Comparison of ENCODE assay signal across 1 cellular context in the genomic region with DNA sequence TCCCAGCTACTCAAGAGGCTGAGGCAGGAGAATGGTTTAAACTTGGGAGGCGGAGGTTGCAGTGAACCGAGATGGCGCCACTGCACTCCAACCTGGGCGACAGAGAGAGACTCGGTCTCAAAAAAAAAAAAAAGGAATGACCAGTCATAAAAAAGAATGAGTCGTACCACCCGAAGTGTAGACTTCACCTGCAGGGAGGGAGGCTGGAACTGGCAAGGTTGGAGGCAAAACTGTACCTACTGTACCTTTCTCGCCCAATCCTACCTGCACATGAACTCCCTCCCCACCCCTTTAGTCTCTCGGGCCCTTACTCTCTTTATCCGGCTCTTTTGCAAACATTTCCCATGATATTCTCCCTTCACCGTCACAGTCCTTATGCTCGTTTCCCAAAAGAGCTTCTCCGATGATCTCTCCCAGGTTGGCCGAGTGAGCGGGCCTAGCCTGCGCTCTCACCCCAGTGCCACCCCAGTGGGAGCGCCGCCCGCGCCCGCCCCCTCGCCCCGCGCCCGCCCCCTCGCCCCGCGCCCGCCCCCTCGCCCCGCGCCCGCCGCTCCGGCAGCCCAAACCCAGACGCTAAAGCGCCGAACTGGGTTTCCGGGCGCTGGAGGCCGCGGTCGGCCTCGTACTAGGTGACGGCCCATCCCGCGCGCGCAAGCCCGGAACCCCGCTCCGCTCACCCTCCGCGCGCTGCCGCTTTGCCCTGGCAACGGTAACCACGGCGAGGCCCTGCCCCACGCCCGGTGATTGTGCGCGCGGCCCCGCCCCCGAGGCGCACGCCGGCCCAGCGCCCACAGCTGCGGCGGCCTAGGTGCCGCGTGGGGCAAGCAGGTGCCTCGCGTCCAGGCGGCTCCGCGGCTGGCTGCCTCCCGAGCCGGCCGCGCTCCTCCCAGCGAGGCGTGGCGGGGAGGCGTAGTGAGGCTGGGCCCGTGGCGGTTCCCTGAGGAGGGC.
TF ChIP-seq lines count a peak whose summit lies in the region.

A gene (plus strand): TSS at position 772 of the 948 bp plus-strand sequence. CDS start 294 bp downstream, outside the sequence.

TF ChIP-seq in HEK293, 187 proteins besides CTCF, POLR2A, EP300 and RAD21 (continued from another document and continues in another):
- TF ChIP-seq, protein P1, sequence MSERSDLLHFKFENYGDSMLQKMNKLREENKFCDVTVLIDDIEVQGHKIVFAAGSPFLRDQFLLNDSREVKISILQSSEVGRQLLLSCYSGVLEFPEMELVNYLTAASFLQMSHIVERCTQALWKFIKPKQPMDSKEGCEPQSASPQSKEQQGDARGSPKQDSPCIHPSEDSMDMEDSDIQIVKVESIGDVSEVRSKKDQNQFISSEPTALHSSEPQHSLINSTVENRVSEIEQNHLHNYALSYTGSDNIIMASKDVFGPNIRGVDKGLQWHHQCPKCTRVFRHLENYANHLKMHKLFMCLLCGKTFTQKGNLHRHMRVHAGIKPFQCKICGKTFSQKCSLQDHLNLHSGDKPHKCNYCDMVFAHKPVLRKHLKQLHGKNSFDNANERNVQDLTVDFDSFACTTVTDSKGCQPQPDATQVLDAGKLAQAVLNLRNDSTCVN (tag by site-specific recombination; optimal IDR thresholded peaks at IDR 0.05) = peak; percentile 76
- TF ChIP-seq, protein P2, sequence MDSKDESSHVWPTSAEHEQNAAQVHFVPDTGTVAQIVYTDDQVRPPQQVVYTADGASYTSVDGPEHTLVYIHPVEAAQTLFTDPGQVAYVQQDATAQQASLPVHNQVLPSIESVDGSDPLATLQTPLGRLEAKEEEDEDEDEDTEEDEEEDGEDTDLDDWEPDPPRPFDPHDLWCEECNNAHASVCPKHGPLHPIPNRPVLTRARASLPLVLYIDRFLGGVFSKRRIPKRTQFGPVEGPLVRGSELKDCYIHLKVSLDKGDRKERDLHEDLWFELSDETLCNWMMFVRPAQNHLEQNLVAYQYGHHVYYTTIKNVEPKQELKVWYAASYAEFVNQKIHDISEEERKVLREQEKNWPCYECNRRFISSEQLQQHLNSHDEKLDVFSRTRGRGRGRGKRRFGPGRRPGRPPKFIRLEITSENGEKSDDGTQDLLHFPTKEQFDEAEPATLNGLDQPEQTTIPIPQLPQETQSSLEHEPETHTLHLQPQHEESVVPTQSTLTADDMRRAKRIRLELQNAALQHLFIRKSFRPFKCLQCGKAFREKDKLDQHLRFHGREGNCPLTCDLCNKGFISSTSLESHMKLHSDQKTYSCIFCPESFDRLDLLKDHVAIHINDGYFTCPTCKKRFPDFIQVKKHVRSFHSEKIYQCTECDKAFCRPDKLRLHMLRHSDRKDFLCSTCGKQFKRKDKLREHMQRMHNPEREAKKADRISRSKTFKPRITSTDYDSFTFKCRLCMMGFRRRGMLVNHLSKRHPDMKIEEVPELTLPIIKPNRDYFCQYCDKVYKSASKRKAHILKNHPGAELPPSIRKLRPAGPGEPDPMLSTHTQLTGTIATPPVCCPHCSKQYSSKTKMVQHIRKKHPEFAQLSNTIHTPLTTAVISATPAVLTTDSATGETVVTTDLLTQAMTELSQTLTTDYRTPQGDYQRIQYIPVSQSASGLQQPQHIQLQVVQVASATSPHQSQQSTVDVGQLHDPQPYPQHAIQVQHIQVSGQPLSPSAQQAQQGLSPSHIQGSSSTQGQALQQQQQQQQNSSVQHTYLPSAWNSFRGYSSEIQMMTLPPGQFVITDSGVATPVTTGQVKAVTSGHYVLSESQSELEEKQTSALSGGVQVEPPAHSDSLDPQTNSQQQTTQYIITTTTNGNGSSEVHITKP (tag by site-specific recombination; IDR thresholded peaks at IDR 0.05) = peak; percentile 91
- TF ChIP-seq, protein P3, sequence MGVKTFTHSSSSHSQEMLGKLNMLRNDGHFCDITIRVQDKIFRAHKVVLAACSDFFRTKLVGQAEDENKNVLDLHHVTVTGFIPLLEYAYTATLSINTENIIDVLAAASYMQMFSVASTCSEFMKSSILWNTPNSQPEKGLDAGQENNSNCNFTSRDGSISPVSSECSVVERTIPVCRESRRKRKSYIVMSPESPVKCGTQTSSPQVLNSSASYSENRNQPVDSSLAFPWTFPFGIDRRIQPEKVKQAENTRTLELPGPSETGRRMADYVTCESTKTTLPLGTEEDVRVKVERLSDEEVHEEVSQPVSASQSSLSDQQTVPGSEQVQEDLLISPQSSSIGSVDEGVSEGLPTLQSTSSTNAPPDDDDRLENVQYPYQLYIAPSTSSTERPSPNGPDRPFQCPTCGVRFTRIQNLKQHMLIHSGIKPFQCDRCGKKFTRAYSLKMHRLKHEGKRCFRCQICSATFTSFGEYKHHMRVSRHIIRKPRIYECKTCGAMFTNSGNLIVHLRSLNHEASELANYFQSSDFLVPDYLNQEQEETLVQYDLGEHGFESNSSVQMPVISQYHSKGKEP (tag by site-specific recombination; IDR thresholded peaks at IDR 0.05) = 0 out of 2 replicates have a peak, but pooled peaks have one; percentile 17
- TF ChIP-seq ZNF571 (tag by site-specific recombination; IDR thresholded peaks at IDR 0.05) = no peak
- no peak for TF ChIP-seq ZNF549 (tag by site-specific recombination; IDR thresholded peaks at IDR 0.05)
- TF ChIP-seq, protein P4, sequence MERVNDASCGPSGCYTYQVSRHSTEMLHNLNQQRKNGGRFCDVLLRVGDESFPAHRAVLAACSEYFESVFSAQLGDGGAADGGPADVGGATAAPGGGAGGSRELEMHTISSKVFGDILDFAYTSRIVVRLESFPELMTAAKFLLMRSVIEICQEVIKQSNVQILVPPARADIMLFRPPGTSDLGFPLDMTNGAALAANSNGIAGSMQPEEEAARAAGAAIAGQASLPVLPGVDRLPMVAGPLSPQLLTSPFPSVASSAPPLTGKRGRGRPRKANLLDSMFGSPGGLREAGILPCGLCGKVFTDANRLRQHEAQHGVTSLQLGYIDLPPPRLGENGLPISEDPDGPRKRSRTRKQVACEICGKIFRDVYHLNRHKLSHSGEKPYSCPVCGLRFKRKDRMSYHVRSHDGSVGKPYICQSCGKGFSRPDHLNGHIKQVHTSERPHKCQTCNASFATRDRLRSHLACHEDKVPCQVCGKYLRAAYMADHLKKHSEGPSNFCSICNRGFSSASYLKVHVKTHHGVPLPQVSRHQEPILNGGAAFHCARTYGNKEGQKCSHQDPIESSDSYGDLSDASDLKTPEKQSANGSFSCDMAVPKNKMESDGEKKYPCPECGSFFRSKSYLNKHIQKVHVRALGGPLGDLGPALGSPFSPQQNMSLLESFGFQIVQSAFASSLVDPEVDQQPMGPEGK (tag by site-specific recombination; IDR thresholded peaks at IDR 0.05) = peak; percentile 42; the same call in 1 of the 2 replicates
- TF ChIP-seq, protein P5, sequence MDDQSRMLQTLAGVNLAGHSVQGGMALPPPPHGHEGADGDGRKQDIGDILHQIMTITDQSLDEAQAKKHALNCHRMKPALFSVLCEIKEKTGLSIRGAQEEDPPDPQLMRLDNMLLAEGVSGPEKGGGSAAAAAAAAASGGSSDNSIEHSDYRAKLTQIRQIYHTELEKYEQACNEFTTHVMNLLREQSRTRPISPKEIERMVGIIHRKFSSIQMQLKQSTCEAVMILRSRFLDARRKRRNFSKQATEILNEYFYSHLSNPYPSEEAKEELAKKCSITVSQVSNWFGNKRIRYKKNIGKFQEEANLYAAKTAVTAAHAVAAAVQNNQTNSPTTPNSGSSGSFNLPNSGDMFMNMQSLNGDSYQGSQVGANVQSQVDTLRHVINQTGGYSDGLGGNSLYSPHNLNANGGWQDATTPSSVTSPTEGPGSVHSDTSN (CRISPR knock-in tag; IDR thresholded peaks at IDR 0.05) = peak; percentile 89
- TF ChIP-seq ZNF530 (tag by site-specific recombination; IDR thresholded peaks at IDR 0.05; ENCODE audit: low read depth) = no peak
- no peak for TF ChIP-seq ZNF175 (tag by site-specific recombination; IDR thresholded peaks at IDR 0.05)
- 0 out of 2 replicates have a peak, but pooled peaks have one; percentile 13 for TF ChIP-seq ZBTB21 (tag by site-specific recombination; IDR thresholded peaks at IDR 0.05)
- TF ChIP-seq, protein P6, sequence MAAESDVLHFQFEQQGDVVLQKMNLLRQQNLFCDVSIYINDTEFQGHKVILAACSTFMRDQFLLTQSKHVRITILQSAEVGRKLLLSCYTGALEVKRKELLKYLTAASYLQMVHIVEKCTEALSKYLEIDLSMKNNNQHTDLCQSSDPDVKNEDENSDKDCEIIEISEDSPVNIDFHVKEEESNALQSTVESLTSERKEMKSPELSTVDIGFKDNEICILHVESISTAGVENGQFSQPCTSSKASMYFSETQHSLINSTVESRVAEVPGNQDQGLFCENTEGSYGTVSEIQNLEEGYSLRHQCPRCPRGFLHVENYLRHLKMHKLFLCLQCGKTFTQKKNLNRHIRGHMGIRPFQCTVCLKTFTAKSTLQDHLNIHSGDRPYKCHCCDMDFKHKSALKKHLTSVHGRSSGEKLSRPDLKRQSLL (tag by site-specific recombination; IDR thresholded peaks at IDR 0.05) = peak; percentile 33; the same call in 1 of the 2 replicates
- TF ChIP-seq ZNF184 (tag by site-specific recombination; IDR thresholded peaks at IDR 0.05) = no peak
- TF ChIP-seq, protein P7, sequence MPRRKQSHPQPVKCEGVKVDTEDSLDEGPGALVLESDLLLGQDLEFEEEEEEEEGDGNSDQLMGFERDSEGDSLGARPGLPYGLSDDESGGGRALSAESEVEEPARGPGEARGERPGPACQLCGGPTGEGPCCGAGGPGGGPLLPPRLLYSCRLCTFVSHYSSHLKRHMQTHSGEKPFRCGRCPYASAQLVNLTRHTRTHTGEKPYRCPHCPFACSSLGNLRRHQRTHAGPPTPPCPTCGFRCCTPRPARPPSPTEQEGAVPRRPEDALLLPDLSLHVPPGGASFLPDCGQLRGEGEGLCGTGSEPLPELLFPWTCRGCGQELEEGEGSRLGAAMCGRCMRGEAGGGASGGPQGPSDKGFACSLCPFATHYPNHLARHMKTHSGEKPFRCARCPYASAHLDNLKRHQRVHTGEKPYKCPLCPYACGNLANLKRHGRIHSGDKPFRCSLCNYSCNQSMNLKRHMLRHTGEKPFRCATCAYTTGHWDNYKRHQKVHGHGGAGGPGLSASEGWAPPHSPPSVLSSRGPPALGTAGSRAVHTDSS (tag by site-specific recombination; IDR thresholded peaks at IDR 0.05) = no peak
- no peak for TF ChIP-seq ZNF155 (tag by site-specific recombination; IDR thresholded peaks at IDR 0.05)
- 0 out of 2 replicates have a peak, but pooled peaks have one; percentile 48 for TF ChIP-seq BCL11B (tag by site-specific recombination; IDR thresholded peaks at IDR 0.05; ENCODE audit: low read depth)
- no peak for TF ChIP-seq KLF1 (tag by site-specific recombination; IDR thresholded peaks at IDR 0.05)
- TF ChIP-seq ZNF785 (tag by site-specific recombination; IDR thresholded peaks at IDR 0.05) = no peak
- no peak for TF ChIP-seq REPIN1 (tag by site-specific recombination; IDR thresholded peaks at IDR 0.05; ENCODE audit: low read depth)
- no peak for TF ChIP-seq WT1 (tag by site-specific recombination; IDR thresholded peaks at IDR 0.05)
- peak; percentile 65; the same call in 1 of the 2 replicates for TF ChIP-seq ZSCAN30 (tag by site-specific recombination; IDR thresholded peaks at IDR 0.05)
- TF ChIP-seq ZNF76 (tag by site-specific recombination; IDR thresholded peaks at IDR 0.05; ENCODE audit: borderline replicate concordance, low read depth) = peak; percentile 33; the same call in 1 of the 2 replicates
- 0 out of 2 replicates have a peak, but pooled peaks have one; percentile 29 for TF ChIP-seq ZNF791 (tag by site-specific recombination; IDR thresholded peaks at IDR 0.05)
- TF ChIP-seq MYNN (tag by site-specific recombination; IDR thresholded peaks at IDR 0.05; ENCODE audit: borderline replicate concordance) = peak; percentile 95
- no peak for TF ChIP-seq ZBTB17 (tag by site-specific recombination; IDR thresholded peaks at IDR 0.05)
- no peak for TF ChIP-seq ZNF248 (tag by site-specific recombination; IDR thresholded peaks at IDR 0.05)
- no peak for TF ChIP-seq IKZF3 (tag by site-specific recombination; IDR thresholded peaks at IDR 0.05)
- peak; percentile 66; the same call in 1 of the 2 replicates for TF ChIP-seq ZNF561 (tag by site-specific recombination; IDR thresholded peaks at IDR 0.05; ENCODE audit: borderline replicate concordance)
- no peak for TF ChIP-seq ZNF214 (tag by site-specific recombination; IDR thresholded peaks at IDR 0.05; ENCODE audit: borderline replicate concordance)
- TF ChIP-seq ZNF19 (tag by site-specific recombination; IDR thresholded peaks at IDR 0.05; ENCODE audit: low read depth) = no peak
- TF ChIP-seq, protein P8, sequence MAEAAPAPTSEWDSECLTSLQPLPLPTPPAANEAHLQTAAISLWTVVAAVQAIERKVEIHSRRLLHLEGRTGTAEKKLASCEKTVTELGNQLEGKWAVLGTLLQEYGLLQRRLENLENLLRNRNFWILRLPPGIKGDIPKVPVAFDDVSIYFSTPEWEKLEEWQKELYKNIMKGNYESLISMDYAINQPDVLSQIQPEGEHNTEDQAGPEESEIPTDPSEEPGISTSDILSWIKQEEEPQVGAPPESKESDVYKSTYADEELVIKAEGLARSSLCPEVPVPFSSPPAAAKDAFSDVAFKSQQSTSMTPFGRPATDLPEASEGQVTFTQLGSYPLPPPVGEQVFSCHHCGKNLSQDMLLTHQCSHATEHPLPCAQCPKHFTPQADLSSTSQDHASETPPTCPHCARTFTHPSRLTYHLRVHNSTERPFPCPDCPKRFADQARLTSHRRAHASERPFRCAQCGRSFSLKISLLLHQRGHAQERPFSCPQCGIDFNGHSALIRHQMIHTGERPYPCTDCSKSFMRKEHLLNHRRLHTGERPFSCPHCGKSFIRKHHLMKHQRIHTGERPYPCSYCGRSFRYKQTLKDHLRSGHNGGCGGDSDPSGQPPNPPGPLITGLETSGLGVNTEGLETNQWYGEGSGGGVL (tag by site-specific recombination; IDR thresholded peaks at IDR 0.05) = peak; percentile 17; the same call in 1 of the 2 replicates
- TF ChIP-seq, protein P9, sequence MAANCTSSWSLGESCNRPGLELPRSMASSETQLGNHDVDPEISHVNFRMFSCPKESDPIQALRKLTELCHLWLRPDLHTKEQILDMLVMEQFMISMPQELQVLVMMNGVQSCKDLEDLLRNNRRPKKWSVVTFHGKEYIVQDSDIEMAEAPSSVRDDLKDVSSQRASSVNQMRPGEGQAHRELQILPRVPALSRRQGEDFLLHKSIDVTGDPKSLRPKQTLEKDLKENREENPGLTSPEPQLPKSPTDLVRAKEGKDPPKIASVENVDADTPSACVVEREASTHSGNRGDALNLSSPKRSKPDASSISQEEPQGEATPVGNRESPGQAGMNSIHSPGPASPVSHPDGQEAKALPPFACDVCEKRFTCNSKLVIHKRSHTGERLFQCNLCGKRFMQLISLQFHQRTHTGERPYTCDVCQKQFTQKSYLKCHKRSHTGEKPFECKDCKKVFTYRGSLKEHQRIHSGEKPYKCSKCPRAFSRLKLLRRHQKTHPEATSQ (tag by site-specific recombination; IDR thresholded peaks at IDR 0.05) = no peak
- 0 out of 2 replicates have a peak, but pooled peaks have one; percentile 33 for TF ChIP-seq SP7 (tag by site-specific recombination; IDR thresholded peaks at IDR 0.05)
- TF ChIP-seq, protein P10, sequence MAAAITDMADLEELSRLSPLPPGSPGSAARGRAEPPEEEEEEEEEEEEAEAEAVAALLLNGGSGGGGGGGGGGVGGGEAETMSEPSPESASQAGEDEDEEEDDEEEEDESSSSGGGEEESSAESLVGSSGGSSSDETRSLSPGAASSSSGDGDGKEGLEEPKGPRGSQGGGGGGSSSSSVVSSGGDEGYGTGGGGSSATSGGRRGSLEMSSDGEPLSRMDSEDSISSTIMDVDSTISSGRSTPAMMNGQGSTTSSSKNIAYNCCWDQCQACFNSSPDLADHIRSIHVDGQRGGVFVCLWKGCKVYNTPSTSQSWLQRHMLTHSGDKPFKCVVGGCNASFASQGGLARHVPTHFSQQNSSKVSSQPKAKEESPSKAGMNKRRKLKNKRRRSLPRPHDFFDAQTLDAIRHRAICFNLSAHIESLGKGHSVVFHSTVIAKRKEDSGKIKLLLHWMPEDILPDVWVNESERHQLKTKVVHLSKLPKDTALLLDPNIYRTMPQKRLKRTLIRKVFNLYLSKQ (tag by site-specific recombination; IDR thresholded peaks at IDR 0.05; ENCODE audit: borderline replicate concordance) = no peak
- 0 out of 2 replicates have a peak, but pooled peaks have one; percentile 59 for TF ChIP-seq BCL11A (tag by site-specific recombination; IDR thresholded peaks at IDR 0.05; ENCODE audit: low read depth)
- peak; percentile 60; the same call in 1 of the 2 replicates for TF ChIP-seq KLF10 (tag by site-specific recombination; IDR thresholded peaks at IDR 0.05)
